8 cellular contexts compared by ENCODE assay signal in genomic region chr20:53591206-53591651, GRCh38. TPM values are rescaled to one million over a fixed set of nuclear protein-coding genes. Genes with fewer than 3 reads are reported as not detected.
DNase-seq lines count a peak whose midpoint lies in the region; ATAC-seq and TF ChIP-seq lines count a peak whose summit lies in the region.
"Not testable (repeated sequence)": the region's sequence is repeated elsewhere in the genome, so short reads cannot be mapped to it uniquely, and the experiment has no call there.

No MANE protein-coding gene starts in this region.

- TF ChIP-seq CTCF in GM12865 (IDR thresholded peaks at IDR 0.05; ENCODE audit: insufficient read depth, low read depth, low read length, missing control alignments); activated B cell treated with CpG ODN at 0.5 μM for 24 hours (IDR thresholded peaks at IDR 0.05); brain (conservative IDR thresholded peaks at IDR 0.05); lower lobe of right lung (IDR thresholded peaks at IDR 0.05); psoas muscle (IDR thresholded peaks at IDR 0.05): not testable (repeated sequence)

- H3K36me3 ChIP-seq in lower lobe of right lung; psoas muscle (ENCODE audit: insufficient read depth in 1 of 2, low read depth in 1 of 2); urinary bladder (ENCODE audit: insufficient read depth): not testable (repeated sequence)

- intact Hi-C loops in activated B cell treated with CpG ODN at 0.5 μM for 24 hours (cut with micrococcal nuclease), result loop anchor here (5.0 kb wide), 2 partner anchors 51 to 161 kb away; no protein-coding TSS in a partner anchor
- intact Hi-C loops in lower lobe of right lung (cut with DNase I); psoas muscle (cut with DNase I): not testable (repeated sequence)

- CTCF ChIA-PET in activated B cell treated with CpG ODN at 0.5 μM for 24 hours (lab: Charles Lee), result interaction anchor here (1.6 kb wide), 1 partner anchor 146 kb away, joined by 4 read pairs; no protein-coding TSS in a partner anchor

- peak overlapping the region; percentile 95 for H3K27ac ChIP-seq in lower lobe of right lung
- peak overlapping the region; percentile 92 for H3K27ac ChIP-seq in psoas muscle
- peak overlapping the region; percentile 38 for H3K27ac ChIP-seq in urinary bladder (ENCODE audit: low read depth)

- peak overlapping the region; percentile 98 for H3K27ac Mint-ChIP-seq in activated B cell treated with CpG ODN at 0.5 μM for 24 hours
- H3K27ac Mint-ChIP-seq in brain, result peak overlapping the region; percentile 89 to 98 (median 98)

- H3K4me3 Mint-ChIP-seq in activated B cell treated with CpG ODN at 0.5 μM for 24 hours (peak overlapping the region; percentile 93), brain (peak overlapping the region; percentile 90 to 94 (median 92))

- peaks cover 10% of the 10 kb centered on the region for H3K36me3 Mint-ChIP-seq in activated B cell treated with CpG ODN at 0.5 μM for 24 hours (ENCODE audit: low read depth)
- not testable (repeated sequence) for H3K36me3 Mint-ChIP-seq in brain

- H3K27me3 Mint-ChIP-seq in activated B cell treated with CpG ODN at 0.5 μM for 24 hours, brain: not testable (repeated sequence)

- WGBS in psoas muscle, 3 donors, result 30 to 44% (median 38%) methylated on average over 4 of the region's 4 CpGs
- 13% methylated on average over 4 of the region's 4 CpGs for WGBS in urinary bladder

- peak overlapping the region; percentile 88 for H3K4me3 ChIP-seq in GM12865 (ENCODE audit: low read depth, low read length)
- peak overlapping the region; percentile 70 for H3K4me3 ChIP-seq in lower lobe of right lung
- H3K4me3 ChIP-seq in psoas muscle, result peak overlapping the region; percentile 86
- not testable (repeated sequence) for H3K4me3 ChIP-seq in urinary bladder (ENCODE audit: low read depth, low read length)

- H3K4me1 ChIP-seq in lower lobe of right lung, result peaks cover 18% of the 10 kb centered on the region
- not testable (repeated sequence) for H3K4me1 ChIP-seq in psoas muscle; urinary bladder (ENCODE audit: insufficient read depth)

- POLR2A ChIA-PET in activated B cell treated with CpG ODN at 0.5 μM for 24 hours (lab: Charles Lee), result interaction anchor here (0.6 to 4.1 kb wide), 11 partner anchors 9 to 332 kb away, joined by 3 to 39 read pairs (median 3); no protein-coding TSS in a partner anchor

- H3K9me3 Mint-ChIP-seq in activated B cell treated with CpG ODN at 0.5 μM for 24 hours, brain: not testable (repeated sequence)

- H3K9me3 ChIP-seq in lower lobe of right lung, psoas muscle: not testable (repeated sequence)

- not testable (repeated sequence) for ATAC-seq in activated B cell treated with CpG ODN at 0.5 μM for 24 hours (ENCODE audit: low read depth); lower lobe of right lung; psoas muscle

- DNase-seq in GM12865 (ENCODE audit: low read depth); activated B cell treated with CpG ODN at 0.5 μM for 24 hours; lower lobe of right lung; psoas muscle: not testable (repeated sequence)
- DNase-seq in MV-4-11 (lab: John Stamatoyannopoulos, UW), result peak; percentile 45
- peak; percentile 30 for DNase-seq in fibroblast of peridontal ligament (ENCODE audit: extremely low read depth)

- H3K4me1 Mint-ChIP-seq in activated B cell treated with CpG ODN at 0.5 μM for 24 hours (peaks cover 51% of the 10 kb centered on the region), brain (peaks cover 66% of the 10 kb centered on the region)

- H3K27me3 ChIP-seq in lower lobe of right lung (ENCODE audit: low read depth); psoas muscle (ENCODE audit: insufficient read depth in 3 of 3, low read length in 2 of 3): not testable (repeated sequence)

RNA-seq across cellular contexts. Expression of gene ZNF217, which starts 2.4 kb away (rescaled TPM):
- total RNA-seq in activated B cell treated with CpG ODN at 0.5 μM for 24 hours (70.0 and 80.3 TPM in 2 replicates), lower lobe of right lung (44.8 TPM), psoas muscle (1 to 10 TPM; 4.0 to 8.1 (median 6.1) TPM), urinary bladder (30.2 TPM)
- polyA plus RNA-seq in brain (ENCODE audit: insufficient read depth, low read depth, low replicate concordance) (5.7 TPM), psoas muscle (1 to 10 TPM; 1.7 to 4.3 (median 2.6) TPM), urinary bladder (21.4 TPM)

Comparison
In these comparisons a context has a peak if more than half of its experiments do, and no peak if none do; other contexts are left out.
1. H3K27ac ChIP-seq: peak in every context shown above with its lines; median percentile 95 in lower lobe of right lung; 92 in psoas muscle; 38 in urinary bladder.